In genomic region chr2:88024509-88024908, GRCh38 we compare ENCODE assay signal across 2 cellular contexts.
TF ChIP-seq lines count a peak whose summit lies in the region.

No MANE protein-coding gene starts in this region.

TF ChIP-seq in HEK293T, 16 proteins besides CTCF, POLR2A, EP300 and RAD21 (continued from another document):
- TF ChIP-seq ARNT (IDR thresholded peaks at IDR 0.05): no peak
- TF ChIP-seq SP1 (IDR thresholded peaks at IDR 0.05): no peak
- TF ChIP-seq HDGF (IDR thresholded peaks at IDR 0.05; ENCODE audit: borderline replicate concordance): no peak

TF ChIP-seq in WTC11, 78 proteins besides CTCF, POLR2A, EP300 and RAD21 (continued from another document):
- TF ChIP-seq, protein P1, sequence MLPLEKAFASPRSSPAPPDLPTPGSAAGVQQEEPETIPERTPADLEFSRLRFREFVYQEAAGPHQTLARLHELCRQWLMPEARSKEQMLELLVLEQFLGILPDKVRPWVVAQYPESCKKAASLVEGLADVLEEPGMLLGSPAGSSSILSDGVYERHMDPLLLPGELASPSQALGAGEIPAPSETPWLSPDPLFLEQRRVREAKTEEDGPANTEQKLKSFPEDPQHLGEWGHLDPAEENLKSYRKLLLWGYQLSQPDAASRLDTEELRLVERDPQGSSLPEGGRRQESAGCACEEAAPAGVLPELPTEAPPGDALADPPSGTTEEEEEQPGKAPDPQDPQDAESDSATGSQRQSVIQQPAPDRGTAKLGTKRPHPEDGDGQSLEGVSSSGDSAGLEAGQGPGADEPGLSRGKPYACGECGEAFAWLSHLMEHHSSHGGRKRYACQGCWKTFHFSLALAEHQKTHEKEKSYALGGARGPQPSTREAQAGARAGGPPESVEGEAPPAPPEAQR (CRISPR knock-in tag; IDR thresholded peaks at IDR 0.05): peak; percentile 57; the same call in 1 of the 2 replicates
- TF ChIP-seq MXD4 (CRISPR knock-in tag; IDR thresholded peaks at IDR 0.05; ENCODE audit: borderline replicate concordance): no peak
- no peak for TF ChIP-seq IRF1 (CRISPR knock-in tag; IDR thresholded peaks at IDR 0.05)
